In the genomic region with DNA sequence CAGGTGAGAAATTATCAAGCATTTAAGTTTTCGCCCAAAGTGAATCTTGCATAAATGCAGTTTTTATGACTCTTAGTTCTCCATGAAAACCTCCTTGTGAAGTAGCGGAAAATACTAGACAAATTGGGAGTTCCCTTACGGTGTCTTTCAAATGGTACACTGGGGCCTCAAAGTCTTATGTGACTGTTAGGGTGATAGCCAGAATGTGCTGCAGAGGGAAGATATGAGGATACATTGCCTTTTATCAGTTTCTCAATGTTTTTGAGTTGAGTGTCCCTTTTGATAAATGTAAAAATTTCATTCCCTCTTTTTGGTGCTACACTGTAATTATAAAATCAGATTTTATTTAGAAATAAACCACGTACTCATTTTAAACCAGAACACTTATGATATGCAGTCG, we compare ENCODE assay signal across 1 cellular context.
TF ChIP-seq lines count a peak whose summit lies in the region.

No MANE protein-coding gene starts in this region.

TF ChIP-seq in K562, 482 proteins besides CTCF, POLR2A, EP300 and RAD21 (continues in another document):
- TF ChIP-seq ZNF780A (CRISPR knock-in tag; IDR thresholded peaks at IDR 0.05) (no peak), NFIC (IDR thresholded peaks at IDR 0.05) (peak; percentile 74), ZNF589 (CRISPR knock-in tag; IDR thresholded peaks at IDR 0.05; ENCODE audit: low read depth) (no peak), LARP7 (IDR thresholded peaks at IDR 0.05) (no peak), BDP1 (IDR thresholded peaks at IDR 0.05; ENCODE audit: insufficient read depth, insufficient read length) (no peak), PHB (CRISPR knock-in tag; IDR thresholded peaks at IDR 0.05) (no peak), TAF7 (tag; IDR thresholded peaks at IDR 0.05) (no peak), KAT2B (IDR thresholded peaks at IDR 0.05; ENCODE audit: low read depth, low read length) (no peak), ZNF436 (CRISPR knock-in tag; IDR thresholded peaks at IDR 0.05) (no peak), HNRNPLL (IDR thresholded peaks at IDR 0.05; ENCODE audit: low read depth, low read length, poor library complexity, severe bottlenecking) (no peak), U2AF2 (optimal IDR thresholded peaks at IDR 0.05; ENCODE audit: low read depth, low read length) (no peak), ESRRB (CRISPR knock-in tag; IDR thresholded peaks at IDR 0.05; ENCODE audit: borderline replicate concordance) (no peak), PHTF2 (CRISPR knock-in tag; IDR thresholded peaks at IDR 0.05) (no peak), PHF8 (IDR thresholded peaks at IDR 0.05; ENCODE audit: borderline replicate concordance, low read length) (no peak), NFXL1 (CRISPR knock-in tag; IDR thresholded peaks at IDR 0.05) (no peak), RAD51 (IDR thresholded peaks at IDR 0.05; ENCODE audit: borderline replicate concordance, low read depth) (no peak), TBL1XR1 (IDR thresholded peaks at IDR 0.05; ENCODE audit: low read length in 2 of 2) (peak in 1 of 2 experiments; percentile 43; a peak in 1 of 4 replicates), RBM34 (IDR thresholded peaks at IDR 0.05; ENCODE audit: borderline replicate concordance, insufficient read depth, low read length) (no peak), LEF1 (IDR thresholded peaks at IDR 0.05) (peak; percentile 70), CHCHD3 (CRISPR knock-in tag; IDR thresholded peaks at IDR 0.05) (no peak), ZNF143 (CRISPR knock-in tag; IDR thresholded peaks at IDR 0.05) (no peak), TCF7 (IDR thresholded peaks at IDR 0.05; ENCODE audit: borderline replicate concordance) (no peak), SREBF1 (IDR thresholded peaks at IDR 0.05; ENCODE audit: borderline replicate concordance, low read depth, low read length) (no peak), ZNF778 (CRISPR knock-in tag; IDR thresholded peaks at IDR 0.05) (no peak), CREM (IDR thresholded peaks at IDR 0.05; ENCODE audit: low read depth) (no peak), ADNP (tag; IDR thresholded peaks at IDR 0.05) (0 out of 2 replicates have a peak, but pooled peaks have one; percentile 19), ZNF133 (CRISPR knock-in tag; IDR thresholded peaks at IDR 0.05) (no peak), CCNT2 (IDR thresholded peaks at IDR 0.05; ENCODE audit: borderline replicate concordance, extremely low read depth, insufficient read length, low read depth, low read length) (peak; percentile 77), EGR1 (conservative IDR thresholded peaks at IDR 0.05) (no peak), MXI1 (IDR thresholded peaks at IDR 0.05; ENCODE audit: low read depth, low read length) (no peak), ZBTB8A (IDR thresholded peaks at IDR 0.05; ENCODE audit: partially characterized antibody) (no peak), SIRT6 (IDR thresholded peaks at IDR 0.05; ENCODE audit: low read depth, low read length) (no peak), ZNF239 (CRISPR knock-in tag; IDR thresholded peaks at IDR 0.05) (no peak), ZNF431 (CRISPR knock-in tag; IDR thresholded peaks at IDR 0.05) (no peak), MTA2 (IDR thresholded peaks at IDR 0.05; ENCODE audit: low read depth) (peak; percentile 81), KDM1A (IDR thresholded peaks at IDR 0.05) (peak; percentile 38 to 48; a peak in 2 of 4 replicates), CBFA2T3 (IDR thresholded peaks at IDR 0.05) (peak; percentile 95), NFE2L1 (tag; IDR thresholded peaks at IDR 0.05; ENCODE audit: borderline replicate concordance, low read depth) (no peak), TCF7L2 (IDR thresholded peaks at IDR 0.05; ENCODE audit: low read depth, low read length) (no peak), SAFB2 (IDR thresholded peaks at IDR 0.05; ENCODE audit: borderline replicate concordance, low read depth, low read length, severe bottlenecking) (no peak), MTA3 (IDR thresholded peaks at IDR 0.05; ENCODE audit: borderline replicate concordance) (no peak)
- TF ChIP-seq, protein P1, sequence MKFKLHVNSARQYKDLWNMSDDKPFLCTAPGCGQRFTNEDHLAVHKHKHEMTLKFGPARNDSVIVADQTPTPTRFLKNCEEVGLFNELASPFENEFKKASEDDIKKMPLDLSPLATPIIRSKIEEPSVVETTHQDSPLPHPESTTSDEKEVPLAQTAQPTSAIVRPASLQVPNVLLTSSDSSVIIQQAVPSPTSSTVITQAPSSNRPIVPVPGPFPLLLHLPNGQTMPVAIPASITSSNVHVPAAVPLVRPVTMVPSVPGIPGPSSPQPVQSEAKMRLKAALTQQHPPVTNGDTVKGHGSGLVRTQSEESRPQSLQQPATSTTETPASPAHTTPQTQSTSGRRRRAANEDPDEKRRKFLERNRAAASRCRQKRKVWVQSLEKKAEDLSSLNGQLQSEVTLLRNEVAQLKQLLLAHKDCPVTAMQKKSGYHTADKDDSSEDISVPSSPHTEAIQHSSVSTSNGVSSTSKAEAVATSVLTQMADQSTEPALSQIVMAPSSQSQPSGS (CRISPR knock-in tag; IDR thresholded peaks at IDR 0.05): no peak
- TF ChIP-seq, protein P2, sequence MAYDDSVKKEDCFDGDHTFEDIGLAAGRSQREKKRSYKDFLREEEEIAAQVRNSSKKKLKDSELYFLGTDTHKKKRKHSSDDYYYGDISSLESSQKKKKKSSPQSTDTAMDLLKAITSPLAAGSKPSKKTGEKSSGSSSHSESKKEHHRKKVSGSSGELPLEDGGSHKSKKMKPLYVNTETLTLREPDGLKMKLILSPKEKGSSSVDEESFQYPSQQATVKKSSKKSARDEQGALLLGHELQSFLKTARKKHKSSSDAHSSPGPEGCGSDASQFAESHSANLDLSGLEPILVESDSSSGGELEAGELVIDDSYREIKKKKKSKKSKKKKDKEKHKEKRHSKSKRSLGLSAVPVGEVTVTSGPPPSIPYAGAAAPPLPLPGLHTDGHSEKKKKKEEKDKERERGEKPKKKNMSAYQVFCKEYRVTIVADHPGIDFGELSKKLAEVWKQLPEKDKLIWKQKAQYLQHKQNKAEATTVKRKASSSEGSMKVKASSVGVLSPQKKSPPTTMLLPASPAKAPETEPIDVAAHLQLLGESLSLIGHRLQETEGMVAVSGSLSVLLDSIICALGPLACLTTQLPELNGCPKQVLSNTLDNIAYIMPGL (CRISPR knock-in tag; IDR thresholded peaks at IDR 0.05): no peak
- TF ChIP-seq, protein P3, sequence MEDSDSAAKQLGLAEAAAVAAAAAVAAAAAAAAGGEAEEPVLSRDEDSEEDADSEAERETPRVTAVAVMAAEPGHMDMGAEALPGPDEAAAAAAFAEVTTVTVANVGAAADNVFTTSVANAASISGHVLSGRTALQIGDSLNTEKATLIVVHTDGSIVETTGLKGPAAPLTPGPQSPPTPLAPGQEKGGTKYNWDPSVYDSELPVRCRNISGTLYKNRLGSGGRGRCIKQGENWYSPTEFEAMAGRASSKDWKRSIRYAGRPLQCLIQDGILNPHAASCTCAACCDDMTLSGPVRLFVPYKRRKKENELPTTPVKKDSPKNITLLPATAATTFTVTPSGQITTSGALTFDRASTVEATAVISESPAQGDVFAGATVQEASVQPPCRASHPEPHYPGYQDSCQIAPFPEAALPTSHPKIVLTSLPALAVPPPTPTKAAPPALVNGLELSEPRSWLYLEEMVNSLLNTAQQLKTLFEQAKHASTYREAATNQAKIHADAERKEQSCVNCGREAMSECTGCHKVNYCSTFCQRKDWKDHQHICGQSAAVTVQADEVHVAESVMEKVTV (CRISPR knock-in tag; IDR thresholded peaks at IDR 0.05): no peak
- TF ChIP-seq, protein P4, sequence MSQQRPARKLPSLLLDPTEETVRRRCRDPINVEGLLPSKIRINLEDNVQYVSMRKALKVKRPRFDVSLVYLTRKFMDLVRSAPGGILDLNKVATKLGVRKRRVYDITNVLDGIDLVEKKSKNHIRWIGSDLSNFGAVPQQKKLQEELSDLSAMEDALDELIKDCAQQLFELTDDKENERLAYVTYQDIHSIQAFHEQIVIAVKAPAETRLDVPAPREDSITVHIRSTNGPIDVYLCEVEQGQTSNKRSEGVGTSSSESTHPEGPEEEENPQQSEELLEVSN (IDR thresholded peaks at IDR 0.05; ENCODE audit: borderline replicate concordance in 1 of 2, extremely low read depth in 1 of 2, insufficient read depth in 1 of 2, insufficient read length in 1 of 2, low read depth in 1 of 2, low read length in 1 of 2, poor library complexity in 1 of 2, severe bottlenecking in 1 of 2): no peak
- TF ChIP-seq, protein P5, sequence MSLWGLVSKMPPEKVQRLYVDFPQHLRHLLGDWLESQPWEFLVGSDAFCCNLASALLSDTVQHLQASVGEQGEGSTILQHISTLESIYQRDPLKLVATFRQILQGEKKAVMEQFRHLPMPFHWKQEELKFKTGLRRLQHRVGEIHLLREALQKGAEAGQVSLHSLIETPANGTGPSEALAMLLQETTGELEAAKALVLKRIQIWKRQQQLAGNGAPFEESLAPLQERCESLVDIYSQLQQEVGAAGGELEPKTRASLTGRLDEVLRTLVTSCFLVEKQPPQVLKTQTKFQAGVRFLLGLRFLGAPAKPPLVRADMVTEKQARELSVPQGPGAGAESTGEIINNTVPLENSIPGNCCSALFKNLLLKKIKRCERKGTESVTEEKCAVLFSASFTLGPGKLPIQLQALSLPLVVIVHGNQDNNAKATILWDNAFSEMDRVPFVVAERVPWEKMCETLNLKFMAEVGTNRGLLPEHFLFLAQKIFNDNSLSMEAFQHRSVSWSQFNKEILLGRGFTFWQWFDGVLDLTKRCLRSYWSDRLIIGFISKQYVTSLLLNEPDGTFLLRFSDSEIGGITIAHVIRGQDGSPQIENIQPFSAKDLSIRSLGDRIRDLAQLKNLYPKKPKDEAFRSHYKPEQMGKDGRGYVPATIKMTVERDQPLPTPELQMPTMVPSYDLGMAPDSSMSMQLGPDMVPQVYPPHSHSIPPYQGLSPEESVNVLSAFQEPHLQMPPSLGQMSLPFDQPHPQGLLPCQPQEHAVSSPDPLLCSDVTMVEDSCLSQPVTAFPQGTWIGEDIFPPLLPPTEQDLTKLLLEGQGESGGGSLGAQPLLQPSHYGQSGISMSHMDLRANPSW (CRISPR knock-in tag; IDR thresholded peaks at IDR 0.05): no peak
- TF ChIP-seq, protein P6, sequence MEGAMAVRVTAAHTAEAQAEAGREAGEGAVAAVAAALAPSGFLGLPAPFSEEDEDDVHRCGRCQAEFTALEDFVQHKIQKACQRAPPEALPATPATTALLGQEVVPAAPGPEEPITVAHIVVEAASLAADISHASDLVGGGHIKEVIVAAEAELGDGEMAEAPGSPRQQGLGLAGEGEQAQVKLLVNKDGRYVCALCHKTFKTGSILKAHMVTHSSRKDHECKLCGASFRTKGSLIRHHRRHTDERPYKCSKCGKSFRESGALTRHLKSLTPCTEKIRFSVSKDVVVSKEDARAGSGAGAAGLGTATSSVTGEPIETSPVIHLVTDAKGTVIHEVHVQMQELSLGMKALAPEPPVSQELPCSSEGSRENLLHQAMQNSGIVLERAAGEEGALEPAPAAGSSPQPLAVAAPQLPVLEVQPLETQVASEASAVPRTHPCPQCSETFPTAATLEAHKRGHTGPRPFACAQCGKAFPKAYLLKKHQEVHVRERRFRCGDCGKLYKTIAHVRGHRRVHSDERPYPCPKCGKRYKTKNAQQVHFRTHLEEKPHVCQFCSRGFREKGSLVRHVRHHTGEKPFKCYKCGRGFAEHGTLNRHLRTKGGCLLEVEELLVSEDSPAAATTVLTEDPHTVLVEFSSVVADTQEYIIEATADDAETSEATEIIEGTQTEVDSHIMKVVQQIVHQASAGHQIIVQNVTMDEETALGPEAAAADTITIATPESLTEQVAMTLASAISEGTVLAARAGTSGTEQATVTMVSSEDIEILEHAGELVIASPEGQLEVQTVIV (CRISPR knock-in tag; IDR thresholded peaks at IDR 0.05; ENCODE audit: borderline replicate concordance): no peak
- TF ChIP-seq, protein P7, sequence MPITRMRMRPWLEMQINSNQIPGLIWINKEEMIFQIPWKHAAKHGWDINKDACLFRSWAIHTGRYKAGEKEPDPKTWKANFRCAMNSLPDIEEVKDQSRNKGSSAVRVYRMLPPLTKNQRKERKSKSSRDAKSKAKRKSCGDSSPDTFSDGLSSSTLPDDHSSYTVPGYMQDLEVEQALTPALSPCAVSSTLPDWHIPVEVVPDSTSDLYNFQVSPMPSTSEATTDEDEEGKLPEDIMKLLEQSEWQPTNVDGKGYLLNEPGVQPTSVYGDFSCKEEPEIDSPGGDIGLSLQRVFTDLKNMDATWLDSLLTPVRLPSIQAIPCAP (CRISPR knock-in tag; IDR thresholded peaks at IDR 0.05; ENCODE audit: borderline replicate concordance): no peak
- TF ChIP-seq, protein P8, sequence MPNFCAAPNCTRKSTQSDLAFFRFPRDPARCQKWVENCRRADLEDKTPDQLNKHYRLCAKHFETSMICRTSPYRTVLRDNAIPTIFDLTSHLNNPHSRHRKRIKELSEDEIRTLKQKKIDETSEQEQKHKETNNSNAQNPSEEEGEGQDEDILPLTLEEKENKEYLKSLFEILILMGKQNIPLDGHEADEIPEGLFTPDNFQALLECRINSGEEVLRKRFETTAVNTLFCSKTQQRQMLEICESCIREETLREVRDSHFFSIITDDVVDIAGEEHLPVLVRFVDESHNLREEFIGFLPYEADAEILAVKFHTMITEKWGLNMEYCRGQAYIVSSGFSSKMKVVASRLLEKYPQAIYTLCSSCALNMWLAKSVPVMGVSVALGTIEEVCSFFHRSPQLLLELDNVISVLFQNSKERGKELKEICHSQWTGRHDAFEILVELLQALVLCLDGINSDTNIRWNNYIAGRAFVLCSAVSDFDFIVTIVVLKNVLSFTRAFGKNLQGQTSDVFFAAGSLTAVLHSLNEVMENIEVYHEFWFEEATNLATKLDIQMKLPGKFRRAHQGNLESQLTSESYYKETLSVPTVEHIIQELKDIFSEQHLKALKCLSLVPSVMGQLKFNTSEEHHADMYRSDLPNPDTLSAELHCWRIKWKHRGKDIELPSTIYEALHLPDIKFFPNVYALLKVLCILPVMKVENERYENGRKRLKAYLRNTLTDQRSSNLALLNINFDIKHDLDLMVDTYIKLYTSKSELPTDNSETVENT (CRISPR knock-in tag; IDR thresholded peaks at IDR 0.05): no peak
- TF ChIP-seq, protein P9, sequence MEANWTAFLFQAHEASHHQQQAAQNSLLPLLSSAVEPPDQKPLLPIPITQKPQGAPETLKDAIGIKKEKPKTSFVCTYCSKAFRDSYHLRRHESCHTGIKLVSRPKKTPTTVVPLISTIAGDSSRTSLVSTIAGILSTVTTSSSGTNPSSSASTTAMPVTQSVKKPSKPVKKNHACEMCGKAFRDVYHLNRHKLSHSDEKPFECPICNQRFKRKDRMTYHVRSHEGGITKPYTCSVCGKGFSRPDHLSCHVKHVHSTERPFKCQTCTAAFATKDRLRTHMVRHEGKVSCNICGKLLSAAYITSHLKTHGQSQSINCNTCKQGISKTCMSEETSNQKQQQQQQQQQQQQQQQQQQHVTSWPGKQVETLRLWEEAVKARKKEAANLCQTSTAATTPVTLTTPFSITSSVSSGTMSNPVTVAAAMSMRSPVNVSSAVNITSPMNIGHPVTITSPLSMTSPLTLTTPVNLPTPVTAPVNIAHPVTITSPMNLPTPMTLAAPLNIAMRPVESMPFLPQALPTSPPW (CRISPR knock-in tag; IDR thresholded peaks at IDR 0.05): no peak
- TF ChIP-seq, protein P10, sequence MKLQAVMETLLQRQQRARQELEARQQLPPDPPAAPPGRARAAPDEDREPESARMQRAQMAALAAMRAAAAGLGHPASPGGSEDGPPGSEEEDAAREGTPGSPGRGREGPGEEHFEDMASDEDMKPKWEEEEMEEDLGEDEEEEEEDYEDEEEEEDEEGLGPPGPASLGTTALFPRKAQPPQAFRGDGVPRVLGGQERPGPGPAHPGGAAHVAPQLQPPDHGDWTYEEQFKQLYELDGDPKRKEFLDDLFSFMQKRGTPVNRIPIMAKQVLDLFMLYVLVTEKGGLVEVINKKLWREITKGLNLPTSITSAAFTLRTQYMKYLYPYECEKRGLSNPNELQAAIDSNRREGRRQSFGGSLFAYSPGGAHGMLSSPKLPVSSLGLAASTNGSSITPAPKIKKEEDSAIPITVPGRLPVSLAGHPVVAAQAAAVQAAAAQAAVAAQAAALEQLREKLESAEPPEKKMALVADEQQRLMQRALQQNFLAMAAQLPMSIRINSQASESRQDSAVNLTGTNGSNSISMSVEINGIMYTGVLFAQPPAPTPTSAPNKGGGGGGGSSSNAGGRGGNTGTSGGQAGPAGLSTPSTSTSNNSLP (IDR thresholded peaks at IDR 0.05; ENCODE audit: borderline replicate concordance, low read depth, low read length): peak; percentile 62; the same call in 1 of the 2 replicates
